Comparison of ENCODE assay signal across 20 cellular contexts in genomic region chr5:157362982-157363381, GRCh38.
DNase-seq lines count a peak whose midpoint lies in the region; ATAC-seq and TF ChIP-seq lines count a peak whose summit lies in the region.
"Had no signal": no experiment of that assay in that cellular context is flagged by ENCODE, and none has a peak within 500 bp of the region (broad histone marks: within the 10 kb centered on the region; RNA-seq: fewer than 3 reads in every experiment).

No MANE protein-coding gene starts in this region.

- H3K4me1 Mint-ChIP-seq in activated naive CD4-positive, alpha-beta T cell treated with anti-CD3 and anti-CD28 coated beads, Interleukin-2, amount 50 U/mL, for 24 hours: peaks cover 8% of the 10 kb centered on the region
- no peaks in the 10 kb centered on the region for H3K4me1 Mint-ChIP-seq in activated CD8-positive, alpha-beta T cell treated with anti-CD3 and anti-CD28 coated beads, Interleukin-2, amount 10 ng/mL, durations not matched to agents 7 days and 5 days (ENCODE audit: low read depth)
- peaks cover 8% of the 10 kb centered on the region for H3K4me1 Mint-ChIP-seq in glutamatergic neuron (ENCODE audit: low read depth, unreplicated experiment)

- H3K27me3 ChIP-seq in foreskin keratinocyte (no peaks in the 10 kb centered on the region), stomach smooth muscle (ENCODE audit: control insufficient read depth in 1 of 2, insufficient read depth in 2 of 2, low read length in 2 of 2) (no peaks in the 10 kb centered on the region)
- H3K27me3 ChIP-seq: brain microvascular endothelial cell, vagina had no signal

- no peak for DNase-seq in activated naive CD4-positive, alpha-beta T cell treated with Interleukin-2 at 50 U/mL for 16 hours
- no peak for DNase-seq in activated CD8-positive, alpha-beta T cell treated with anti-CD3 and anti-CD28 coated beads, Interleukin-2, amount 10 ng/mL, durations not matched to agents 7 days and 5 days
- no peak for DNase-seq in foreskin keratinocyte
- no peak for DNase-seq in glutamatergic neuron
- no peak for DNase-seq in NK-92 (lab: John Stamatoyannopoulos, UW; ENCODE audit: unreplicated experiment)
- DNase-seq: ACHN; brain microvascular endothelial cell; C1 segment of cervical spinal cord; cortex of kidney; DMS 273 treated with DMSO at 0.1 percent for 48 hours; NCI-H2107; NCI-H526; right cardiac atrium; stimulated activated CD4-positive, alpha-beta T cell treated with anti-CD3 and anti-CD28 coated beads, Interleukin-12 subunit alpha, Interleukin-12 subunit beta, amount 100 ng/mL, for 4 hours had no signal

- H3K9ac ChIP-seq in stomach smooth muscle (ENCODE audit: low read length in 2 of 2): no peak overlapping the region

- ATAC-seq in activated CD8-positive, alpha-beta T cell treated with anti-CD3 and anti-CD28 coated beads, Interleukin-2, amount 10 ng/mL, durations not matched to agents 7 days and 5 days: no peak
- ATAC-seq in foreskin keratinocyte (peak; percentile 32), GM21825 (IDR thresholded peaks at IDR 0.05; ENCODE audit: unreplicated experiment) (no peak)
- ATAC-seq: activated CD4-positive, CD25-positive, alpha-beta regulatory T cell treated with anti-CD3 and anti-CD28 coated beads, Interleukin-2, amount 50 U/mL, for 24 hours; HepG2; right cardiac atrium had no signal

- peaks cover 21% of the 10 kb centered on the region for H3K36me3 Mint-ChIP-seq in activated naive CD4-positive, alpha-beta T cell treated with anti-CD3 and anti-CD28 coated beads, Interleukin-2, amount 50 U/mL, for 24 hours
- H3K36me3 Mint-ChIP-seq in activated CD8-positive, alpha-beta T cell treated with anti-CD3 and anti-CD28 coated beads, Interleukin-2, amount 10 ng/mL, durations not matched to agents 7 days and 5 days (ENCODE audit: low read depth): peaks cover 86% of the 10 kb centered on the region
- H3K36me3 Mint-ChIP-seq in glutamatergic neuron (ENCODE audit: unreplicated experiment): peaks cover 8% of the 10 kb centered on the region

- H3K4me3 Mint-ChIP-seq in activated naive CD4-positive, alpha-beta T cell treated with anti-CD3 and anti-CD28 coated beads, Interleukin-2, amount 50 U/mL, for 24 hours: no peak overlapping the region
- H3K4me3 Mint-ChIP-seq in activated CD8-positive, alpha-beta T cell treated with anti-CD3 and anti-CD28 coated beads, Interleukin-2, amount 10 ng/mL, durations not matched to agents 7 days and 5 days: no peak overlapping the region
- no peak overlapping the region for H3K4me3 Mint-ChIP-seq in glutamatergic neuron (ENCODE audit: unreplicated experiment)

- no peak overlapping the region for H3K4me3 ChIP-seq in stomach smooth muscle (ENCODE audit: low read length in 2 of 2)
- H3K4me3 ChIP-seq: vagina had no signal

- no peaks in the 10 kb centered on the region for H3K4me1 ChIP-seq in foreskin keratinocyte
- peaks cover 3% of the 10 kb centered on the region for H3K4me1 ChIP-seq in stomach smooth muscle (ENCODE audit: control insufficient read depth, insufficient read depth, low read length)
- H3K4me1 ChIP-seq: vagina had no signal

- H3K9me3 ChIP-seq in stomach smooth muscle (ENCODE audit: control insufficient read depth in 2 of 2, low read length in 2 of 2): no peaks in the 10 kb centered on the region
- H3K9me3 ChIP-seq: vagina had no signal

- H3K27ac ChIP-seq in foreskin keratinocyte: no peak overlapping the region
- H3K27ac ChIP-seq in stomach smooth muscle (ENCODE audit: low read length): peak overlapping the region; percentile 11
- H3K27ac ChIP-seq: brain microvascular endothelial cell, vagina had no signal

- no peaks in the 10 kb centered on the region for H3K27me3 Mint-ChIP-seq in activated naive CD4-positive, alpha-beta T cell treated with anti-CD3 and anti-CD28 coated beads, Interleukin-2, amount 50 U/mL, for 24 hours
- H3K27me3 Mint-ChIP-seq in activated CD8-positive, alpha-beta T cell treated with anti-CD3 and anti-CD28 coated beads, Interleukin-2, amount 10 ng/mL, durations not matched to agents 7 days and 5 days (ENCODE audit: low read depth): no peaks in the 10 kb centered on the region
- H3K27me3 Mint-ChIP-seq in glutamatergic neuron (ENCODE audit: unreplicated experiment): peaks cover 3% of the 10 kb centered on the region

- TF ChIP-seq CTCF in foreskin keratinocyte (conservative IDR thresholded peaks at IDR 0.05) (no peak), glutamatergic neuron (IDR thresholded peaks at IDR 0.05; ENCODE audit: partially characterized antibody, unreplicated experiment) (no peak)

- peak overlapping the region; percentile 86 for H3K27ac Mint-ChIP-seq in activated naive CD4-positive, alpha-beta T cell treated with anti-CD3 and anti-CD28 coated beads, Interleukin-2, amount 50 U/mL, for 24 hours
- peak overlapping the region; percentile 56 for H3K27ac Mint-ChIP-seq in activated CD8-positive, alpha-beta T cell treated with anti-CD3 and anti-CD28 coated beads, Interleukin-2, amount 10 ng/mL, durations not matched to agents 7 days and 5 days
- H3K27ac Mint-ChIP-seq in glutamatergic neuron (ENCODE audit: unreplicated experiment): no peak overlapping the region

- POLR2A ChIA-PET in activated CD8-positive, alpha-beta T cell treated with anti-CD3 and anti-CD28 coated beads, Interleukin-2, amount 10 ng/mL, durations not matched to agents 7 days and 5 days (lab: Charles Lee): no interaction called here

- no peaks in the 10 kb centered on the region for H3K9me3 Mint-ChIP-seq in activated naive CD4-positive, alpha-beta T cell treated with anti-CD3 and anti-CD28 coated beads, Interleukin-2, amount 50 U/mL, for 24 hours
- no peaks in the 10 kb centered on the region for H3K9me3 Mint-ChIP-seq in activated CD8-positive, alpha-beta T cell treated with anti-CD3 and anti-CD28 coated beads, Interleukin-2, amount 10 ng/mL, durations not matched to agents 7 days and 5 days (ENCODE audit: insufficient read depth)
- H3K9me3 Mint-ChIP-seq in glutamatergic neuron (ENCODE audit: unreplicated experiment): peaks cover 4% of the 10 kb centered on the region

- CTCF ChIA-PET in activated CD8-positive, alpha-beta T cell treated with anti-CD3 and anti-CD28 coated beads, Interleukin-2, amount 10 ng/mL, durations not matched to agents 7 days and 5 days (lab: Charles Lee): no interaction called here

- H3K36me3 ChIP-seq in stomach smooth muscle (ENCODE audit: control insufficient read depth in 2 of 2, insufficient read depth in 2 of 2, low read length in 2 of 2): peaks cover 0 to 7% of the 10 kb centered on the region in 2 donors
- H3K36me3 ChIP-seq: brain microvascular endothelial cell, vagina had no signal
